In the genomic region with DNA sequence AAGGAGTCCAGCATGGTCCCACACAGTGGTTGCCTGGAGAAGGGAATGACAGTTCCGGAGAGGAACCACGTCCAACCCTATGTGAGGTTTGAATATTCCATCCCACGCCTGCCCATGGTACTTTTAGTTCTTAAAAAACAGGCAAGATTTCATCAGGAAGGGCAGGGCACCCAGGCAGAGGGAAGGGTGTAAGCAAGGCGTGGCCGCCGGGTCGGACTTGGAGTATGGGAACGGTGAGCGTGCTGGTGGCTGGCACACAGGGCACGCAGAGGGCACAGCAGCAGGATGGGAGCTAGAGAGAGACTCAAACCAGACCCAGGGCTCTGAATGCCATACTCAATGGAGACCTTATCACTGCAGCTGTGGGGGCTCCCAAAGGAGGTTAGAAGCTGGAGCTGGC, we compare ENCODE assay signal across 15 cellular contexts. TPM values are rescaled to one million over a fixed set of nuclear protein-coding genes. Genes with fewer than 3 reads are reported as not detected.
DNase-seq lines count a peak whose midpoint lies in the region; ATAC-seq, FAIRE-seq and TF ChIP-seq lines count a peak whose summit lies in the region.
"Had no signal": no experiment of that assay in that cellular context is flagged by ENCODE, and none has a peak within 500 bp of the region (broad histone marks: within the 10 kb centered on the region; RNA-seq: fewer than 3 reads in every experiment).

No MANE protein-coding gene starts in this region.

- peaks cover 41% of the 10 kb centered on the region for H3K36me3 Mint-ChIP-seq in activated T-helper 17 cell treated with anti-CD3 and anti-CD28 coated beads, Interleukin-2, amount 50 U/mL, for 72 hours (ENCODE audit: low read depth)

- 84% methylated on average over 10 of the region's 10 CpGs for WGBS in A549 (ENCODE audit: missing lambda C conversion rate)
- 61% methylated on average over 10 of the region's 10 CpGs for WGBS in prostate gland

- H3K27me3 ChIP-seq in prostate gland (replicated peaks; ENCODE audit: insufficient read depth), result no peaks in the 10 kb centered on the region
- H3K27me3 ChIP-seq: MG63 had no signal

- H3K9me3 Mint-ChIP-seq in activated T-helper 17 cell treated with anti-CD3 and anti-CD28 coated beads, Interleukin-2, amount 50 U/mL, for 72 hours, result no peaks in the 10 kb centered on the region

- H3K9me3 ChIP-seq in A549 (no peaks in the 10 kb centered on the region), prostate gland (no peaks in the 10 kb centered on the region)
- H3K9me3 ChIP-seq: MG63, SK-N-SH had no signal

- CTCF ChIA-PET in A549 (lab: Yijun Ruan, JAX), result interaction anchor here (0.7 kb wide), 1 partner anchor 167 kb away, joined by 3 read pairs; no protein-coding TSS in a partner anchor

- TF ChIP-seq RAD21 in A549 (conservative IDR thresholded peaks at IDR 0.05 in 1 of 2, IDR thresholded peaks at IDR 0.05 in 1 of 2), result no peak

- DNase-seq in A549 (ENCODE audit: low read depth in 1 of 2, low spot score in 1 of 2) (no peak), left ventricle myocardium superior (peak; percentile 78), prostate gland (ENCODE audit: low spot score) (no peak), HK-2 (ENCODE audit: unreplicated experiment) (no peak)
- DNase-seq: activated CD8-positive, alpha-beta T cell treated with anti-CD3 and anti-CD28 coated beads, Interleukin-2, amount 10 ng/mL, durations not matched to agents 7 days and 5 days; GDM1; mesenchymal stem cell; MG63; NCI-H524 treated with DMSO at 0.1 percent for 48 hours; stimulated activated naive CD8-positive, alpha-beta T cell treated with anti-CD3 and anti-CD28 coated beads, Interleukin-15, Interleukin-2, amounts not matched to agents 100 U/mL and 50 U/mL, for 24 hours had no signal

- no peaks in the 10 kb centered on the region for H3K36me3 ChIP-seq in prostate gland

- TF ChIP-seq POLR2A in A549 (IDR thresholded peaks at IDR 0.05; ENCODE audit: low read length) (no peak), prostate gland (IDR thresholded peaks at IDR 0.05) (peak; percentile 41)

- peak in 1 of 2 experiments; percentile 20; a peak in 2 of 6 replicates for ATAC-seq in A549
- no peak for ATAC-seq in activated T-helper 17 cell treated with anti-CD3 and anti-CD28 coated beads, Interleukin-2, amount 50 U/mL, for 72 hours (replicated peaks)
- ATAC-seq in left ventricle myocardium superior, result peak; percentile 62
- no peak for ATAC-seq in GM19397 (IDR thresholded peaks at IDR 0.05; ENCODE audit: unreplicated experiment)
- ATAC-seq in GM21825 (IDR thresholded peaks at IDR 0.05; ENCODE audit: unreplicated experiment), result no peak
- no peak for ATAC-seq in HG03280 (IDR thresholded peaks at IDR 0.05; ENCODE audit: unreplicated experiment)
- ATAC-seq: activated CD8-positive, alpha-beta T cell treated with anti-CD3 and anti-CD28 coated beads, Interleukin-2, amount 10 ng/mL, durations not matched to agents 7 days and 5 days; stimulated activated naive CD8-positive, alpha-beta T cell treated with anti-CD3 and anti-CD28 coated beads, Interleukin-15, Interleukin-2, amounts not matched to agents 100 U/mL and 50 U/mL, for 24 hours had no signal

- H3K4me3 Mint-ChIP-seq in activated T-helper 17 cell treated with anti-CD3 and anti-CD28 coated beads, Interleukin-2, amount 50 U/mL, for 72 hours, result peak overlapping the region; percentile 49
- H3K4me3 Mint-ChIP-seq: activated CD8-positive, alpha-beta T cell treated with anti-CD3 and anti-CD28 coated beads, Interleukin-2, amount 10 ng/mL, durations not matched to agents 7 days and 5 days had no signal

- no peak for TF ChIP-seq CTCF in A549 (IDR thresholded peaks at IDR 0.05)
- TF ChIP-seq CTCF in prostate gland (IDR thresholded peaks at IDR 0.05), result no peak

- H3K27ac ChIP-seq in A549 (peak overlapping the region; percentile 1 to 14; a peak in 1 of 6 replicates), prostate gland (peak overlapping the region in 1 of 2 donors; percentile 22)

- no peaks in the 10 kb centered on the region for H3K27me3 Mint-ChIP-seq in activated T-helper 17 cell treated with anti-CD3 and anti-CD28 coated beads, Interleukin-2, amount 50 U/mL, for 72 hours

- POLR2A ChIA-PET in A549 (lab: Yijun Ruan, JAX), result no interaction called here

- no peak for FAIRE-seq in A549 (lab: Jason Lieb, UNC)

- peaks cover 64% of the 10 kb centered on the region for H3K4me1 Mint-ChIP-seq in activated T-helper 17 cell treated with anti-CD3 and anti-CD28 coated beads, Interleukin-2, amount 50 U/mL, for 72 hours

- intact Hi-C loops in left ventricle myocardium superior (cut with micrococcal nuclease), result no loop called here
- intact Hi-C loops in prostate gland (cut with DNase I), result no loop called here

- H3K4me3 ChIP-seq in A549 (no peak overlapping the region), prostate gland (no peak overlapping the region)
- H3K4me3 ChIP-seq: MG63 had no signal

- H3K27ac Mint-ChIP-seq in activated T-helper 17 cell treated with anti-CD3 and anti-CD28 coated beads, Interleukin-2, amount 50 U/mL, for 72 hours, result peak overlapping the region; percentile 81

- no peak for TF ChIP-seq EP300 in A549 (IDR thresholded peaks at IDR 0.05)

- H3K4me2 ChIP-seq in A549, result no peak overlapping the region
- H3K4me2 ChIP-seq: SK-N-SH had no signal

- H3K4me1 ChIP-seq in A549, result 0 out of 3 replicates have a peak, but pooled peaks cover 6% of the 10 kb centered on the region
- H3K4me1 ChIP-seq in prostate gland (replicated peaks), result peaks cover 23% of the 10 kb centered on the region

TF ChIP-seq in A549, 52 proteins besides CTCF, POLR2A, EP300 and RAD21:
- TF ChIP-seq RCOR1 (IDR thresholded peaks at IDR 0.05; ENCODE audit: low read depth, low read length) (no peak), CHD4 (IDR thresholded peaks at IDR 0.05; ENCODE audit: borderline replicate concordance) (no peak), ESRRA (IDR thresholded peaks at IDR 0.05; ENCODE audit: borderline replicate concordance, low read length) (no peak), GATA3 (IDR thresholded peaks at IDR 0.05; ENCODE audit: borderline replicate concordance) (no peak), HOXA7 (CRISPR knock-in tag; IDR thresholded peaks at IDR 0.05) (no peak), RFX5 (IDR thresholded peaks at IDR 0.05) (no peak), HEYL (CRISPR knock-in tag; IDR thresholded peaks at IDR 0.05) (no peak), ZFP36 (IDR thresholded peaks at IDR 0.05; ENCODE audit: borderline replicate concordance, partially characterized antibody) (no peak)
- TF ChIP-seq, protein P1, sequence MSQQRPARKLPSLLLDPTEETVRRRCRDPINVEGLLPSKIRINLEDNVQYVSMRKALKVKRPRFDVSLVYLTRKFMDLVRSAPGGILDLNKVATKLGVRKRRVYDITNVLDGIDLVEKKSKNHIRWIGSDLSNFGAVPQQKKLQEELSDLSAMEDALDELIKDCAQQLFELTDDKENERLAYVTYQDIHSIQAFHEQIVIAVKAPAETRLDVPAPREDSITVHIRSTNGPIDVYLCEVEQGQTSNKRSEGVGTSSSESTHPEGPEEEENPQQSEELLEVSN (IDR thresholded peaks at IDR 0.05; ENCODE audit: borderline replicate concordance, low read depth), result no peak

RNA-seq across cellular contexts. Expression of a gene that starts 34.3 kb away (rescaled TPM):
- 5.1 and 6.3 TPM in 2 replicates for polyA plus RNA-seq in A549 (2011; rRNA removed)
- polyA plus RNA-seq in A549 (2012; cell fraction: cytosol; rRNA removed), result 4.5 and 6.9 TPM in 2 replicates
- polyA plus RNA-seq in A549 (2012; cell fraction: nucleus; rRNA removed), result 13.3 and 14.8 TPM in 2 replicates
- 8.2 to 8.5 TPM (median 8.2 TPM) in 3 replicates for polyA plus RNA-seq in A549 (2017; fragmentation: RNase III; extraction: RNeasy Plus Mini Kit Qiagen cat#74134 plus additional on column Dnase treatment)
- 18.5 and 21.4 TPM in 2 replicates for polyA minus RNA-seq in A549 (2011; rRNA and poly(A)+ RNA removed)
- total RNA-seq in activated T-helper 17 cell treated with anti-CD3 and anti-CD28 coated beads, Interleukin-2, amount 50 U/mL, for 72 hours, result 10 to 100 TPM; 21.7 to 36.8 TPM
- 45.3 TPM for total RNA-seq in left ventricle myocardium superior
- 100 to 1,000 TPM in 1 of 2 donors, 10 to 100 TPM in 1; 28.9 to 101 TPM for total RNA-seq in prostate gland
